ENCODE assay signal across 9 cellular contexts in the genomic region with DNA sequence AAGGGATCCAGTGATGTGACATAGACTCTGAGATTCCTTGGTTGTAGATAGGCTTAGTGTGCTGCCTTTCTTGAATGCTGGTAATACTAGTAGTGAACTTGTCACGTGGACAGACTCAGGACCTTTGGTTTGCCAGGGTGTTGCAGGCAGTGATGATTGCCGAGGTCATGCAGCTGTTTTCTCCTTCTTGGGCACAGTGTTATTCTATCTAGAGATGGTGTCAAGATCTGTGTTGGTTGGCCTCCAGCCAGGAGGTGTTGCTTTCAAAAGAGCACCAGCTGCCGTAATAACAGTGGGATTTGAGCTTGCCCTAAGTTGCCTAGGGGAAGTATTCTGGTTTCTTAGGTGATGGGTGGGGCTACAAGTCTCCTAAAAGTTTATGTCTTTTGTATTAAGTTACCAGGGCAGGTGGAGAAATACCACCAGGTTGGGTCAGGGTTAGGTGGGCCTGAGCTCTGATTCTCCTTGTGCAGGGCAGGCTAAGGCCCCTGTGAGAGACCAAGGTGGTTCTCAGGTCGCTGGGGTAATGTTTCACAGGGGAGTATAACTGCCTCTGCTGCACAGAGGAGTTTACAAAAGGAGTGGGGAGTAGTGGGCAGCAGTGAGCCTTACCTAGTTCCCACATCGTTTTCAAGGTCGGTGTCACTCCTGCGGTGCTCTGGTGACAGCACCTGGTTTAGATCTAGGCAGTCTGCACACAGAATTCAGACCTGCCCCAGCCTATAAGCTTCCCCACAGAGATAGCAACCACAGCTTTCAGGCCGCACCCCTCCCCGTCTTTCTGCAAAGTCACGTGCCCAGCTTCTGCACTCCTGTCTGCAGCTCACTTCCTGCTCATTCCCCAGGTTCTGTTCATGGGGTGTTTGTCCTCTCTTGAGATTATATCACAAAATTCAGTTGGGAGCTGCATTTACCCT.
A peak's percentile ranks its signal among the peaks of the same experiment; 100 is the strongest.
DNase-seq lines count a peak whose midpoint lies in the region; ATAC-seq lines count a peak whose summit lies in the region.
"Had no signal": no experiment of that assay in that cellular context is flagged by ENCODE, and none has a peak within 500 bp of the region (broad histone marks: within the 10 kb centered on the region; RNA-seq: fewer than 3 reads in every experiment).

No MANE protein-coding gene starts in this region.

- peaks cover 2% of the 10 kb centered on the region for H3K36me3 Mint-ChIP-seq in T-helper 17 cell (ENCODE audit: low read depth)
- peaks cover 20% of the 10 kb centered on the region for H3K36me3 Mint-ChIP-seq in activated naive CD8-positive, alpha-beta T cell treated with anti-CD3 and anti-CD28 coated beads, Interleukin-2, amount 10 ng/mL, durations not matched to agents 7 days and 5 days

- H3K27ac Mint-ChIP-seq in T-helper 17 cell, result peak overlapping the region; percentile 87
- peak overlapping the region; percentile 84 for H3K27ac Mint-ChIP-seq in activated naive CD8-positive, alpha-beta T cell treated with anti-CD3 and anti-CD28 coated beads, Interleukin-2, amount 10 ng/mL, durations not matched to agents 7 days and 5 days

- no peaks in the 10 kb centered on the region for H3K27me3 Mint-ChIP-seq in T-helper 17 cell
- no peaks in the 10 kb centered on the region for H3K27me3 Mint-ChIP-seq in activated naive CD8-positive, alpha-beta T cell treated with anti-CD3 and anti-CD28 coated beads, Interleukin-2, amount 10 ng/mL, durations not matched to agents 7 days and 5 days

- H3K4me1 Mint-ChIP-seq in T-helper 17 cell, result peaks cover 32% of the 10 kb centered on the region
- H3K4me1 Mint-ChIP-seq in activated naive CD8-positive, alpha-beta T cell treated with anti-CD3 and anti-CD28 coated beads, Interleukin-2, amount 10 ng/mL, durations not matched to agents 7 days and 5 days, result peaks cover 19% of the 10 kb centered on the region

- peak overlapping the region; percentile 80 for H3K4me3 Mint-ChIP-seq in T-helper 17 cell
- peak overlapping the region; percentile 64 for H3K4me3 Mint-ChIP-seq in activated naive CD8-positive, alpha-beta T cell treated with anti-CD3 and anti-CD28 coated beads, Interleukin-2, amount 10 ng/mL, durations not matched to agents 7 days and 5 days

- peak; percentile 53 for ATAC-seq in GM21786 (IDR thresholded peaks at IDR 0.05; ENCODE audit: unreplicated experiment)
- ATAC-seq in T-helper 17 cell, result peak; percentile 97
- ATAC-seq in activated naive CD8-positive, alpha-beta T cell treated with anti-CD3 and anti-CD28 coated beads, Interleukin-2, amount 10 ng/mL, durations not matched to agents 7 days and 5 days (ENCODE audit: low read depth), result peak; percentile 96
- no peak for ATAC-seq in HG03442 (IDR thresholded peaks at IDR 0.05; ENCODE audit: unreplicated experiment)

- no peaks in the 10 kb centered on the region for H3K36me3 ChIP-seq in MG63
- H3K36me3 ChIP-seq: uterus had no signal

- no peaks in the 10 kb centered on the region for H3K9me3 ChIP-seq in T-helper 17 cell (ENCODE audit: control insufficient read depth, low read length, poor library complexity, severe bottlenecking)
- no peaks in the 10 kb centered on the region for H3K9me3 ChIP-seq in MG63
- H3K9me3 ChIP-seq: uterus had no signal

- POLR2A ChIA-PET in activated naive CD8-positive, alpha-beta T cell treated with anti-CD3 and anti-CD28 coated beads, Interleukin-2, amount 10 ng/mL, durations not matched to agents 7 days and 5 days (lab: Charles Lee), result interaction anchor here (1.2 kb wide), 1 partner anchor 684 kb away, joined by 4 read pairs; a partner anchor contains a TSS

- H3K4me3 ChIP-seq in MG63, result no peak overlapping the region
- H3K4me3 ChIP-seq: uterus had no signal

- H3K27me3 ChIP-seq in MG63, result no peaks in the 10 kb centered on the region
- H3K27me3 ChIP-seq: uterus had no signal

- DNase-seq in T-helper 17 cell (peak in 2 of 3 donors; percentile 27 to 39), NCI-H748 (lab: John Stamatoyannopoulos, UW; ENCODE audit: unreplicated experiment) (no peak), superior temporal gyrus (ENCODE audit: extremely low spot score) (no peak), MG63 (no peak)
- DNase-seq in activated naive CD8-positive, alpha-beta T cell treated with anti-CD3 and anti-CD28 coated beads, Interleukin-2, amount 10 ng/mL, durations not matched to agents 7 days and 5 days, result peak; percentile 62
- DNase-seq in stimulated activated CD4-positive, alpha-beta T cell treated with anti-CD3 and anti-CD28 coated beads, Interleukin-15, amount 100 ng/mL, for 1 hour (ENCODE audit: low read depth in 1 of 2, low spot score in 1 of 2), result peak; percentile 39 to 55

- peaks cover 16% of the 10 kb centered on the region for H3K9me3 Mint-ChIP-seq in activated naive CD8-positive, alpha-beta T cell treated with anti-CD3 and anti-CD28 coated beads, Interleukin-2, amount 10 ng/mL, durations not matched to agents 7 days and 5 days

Comparison
In these comparisons a context has a peak if more than half of its experiments do, and no peak if none do; other contexts are left out.
1. DNase-seq: peak in T-helper 17 cell (2 of 3), activated naive CD8-positive, alpha-beta T cell treated with anti-CD3 and anti-CD28 coated beads, Interleukin-2, amount 10 ng/mL, durations not matched to agents 7 days and 5 days (single experiment) and stimulated activated CD4-positive, alpha-beta T cell treated with anti-CD3 and anti-CD28 coated beads, Interleukin-15, amount 100 ng/mL, for 1 hour (2 of 2); none in NCI-H748 (single experiment), superior temporal gyrus (single experiment) and MG63 (single experiment).